8 cellular contexts compared by ENCODE assay signal in genomic region chr17:80101946-80102706, GRCh38. TPM values are rescaled to one million over a fixed set of nuclear protein-coding genes. Genes with fewer than 3 reads are reported as not detected.
DNase-seq lines count a peak whose midpoint lies in the region; ATAC-seq and TF ChIP-seq lines count a peak whose summit lies in the region.

No MANE protein-coding gene starts in this region.

- no peak for TF ChIP-seq POLR2A in upper lobe of left lung (IDR thresholded peaks at IDR 0.05)

- peak overlapping the region; percentile 86 for H3K27ac Mint-ChIP-seq in memory B cell

- peak; percentile 34 for DNase-seq in activated CD4-positive, alpha-beta T cell treated with anti-CD3 and anti-CD28 coated beads for 48 hours
- no peak for DNase-seq in activated CD4-positive, alpha-beta T cell treated with anti-CD3 and anti-CD28 coated beads for 1 hour
- peak; percentile 38 for DNase-seq in HPDE6-E6E7 (ENCODE audit: extremely low spot score)
- DNase-seq in SW480 (ENCODE audit: low spot score), result peak; percentile 19
- DNase-seq in effector memory CD4-positive, alpha-beta T cell, result no peak
- no peak for DNase-seq in memory B cell (ENCODE audit: low spot score in 2 of 2)
- DNase-seq in upper lobe of left lung, result peak in 1 of 2 donors; percentile 34

- no peaks in the 10 kb centered on the region for H3K27me3 ChIP-seq in effector memory CD4-positive, alpha-beta T cell (replicated peaks; ENCODE audit: control insufficient read depth, insufficient read depth, low read length, poor library complexity, severe bottlenecking)
- H3K27me3 ChIP-seq in upper lobe of left lung, result no peaks in the 10 kb centered on the region

- no peak for TF ChIP-seq CTCF in upper lobe of left lung (IDR thresholded peaks at IDR 0.05)

- ATAC-seq in memory B cell (ENCODE audit: low read depth) (peak; percentile 28), upper lobe of left lung (ENCODE audit: low FRiP score in 2 of 2) (peak in 1 of 2 donors; percentile 49), GM18861 (IDR thresholded peaks at IDR 0.05; ENCODE audit: unreplicated experiment) (no peak)

- H3K4me1 ChIP-seq in effector memory CD4-positive, alpha-beta T cell (ENCODE audit: control insufficient read depth, insufficient read depth, low read length, poor library complexity, severe bottlenecking), result peaks cover 19% of the 10 kb centered on the region
- peaks cover 13 to 35% (median 16%) of the 10 kb centered on the region in 4 donors for H3K4me1 ChIP-seq in upper lobe of left lung

- peaks cover 13% of the 10 kb centered on the region for H3K4me1 Mint-ChIP-seq in memory B cell

- 39 to 77% methylated on average over 10 to 22 of the region's 23 CpGs for WGBS in upper lobe of left lung, 2 donors

- H3K27ac ChIP-seq in effector memory CD4-positive, alpha-beta T cell (ENCODE audit: insufficient read depth, low read length, poor library complexity, severe bottlenecking), result peak overlapping the region; percentile 73
- peak overlapping the region; percentile 79 to 95 (median 92) for H3K27ac ChIP-seq in upper lobe of left lung

- peak overlapping the region; percentile 93 for H3K4me3 ChIP-seq in effector memory CD4-positive, alpha-beta T cell (ENCODE audit: insufficient read depth, low read depth, low read length, poor library complexity, severe bottlenecking)
- peak overlapping the region; percentile 90 to 96 (median 93) for H3K4me3 ChIP-seq in upper lobe of left lung

- no peaks in the 10 kb centered on the region for H3K9me3 ChIP-seq in effector memory CD4-positive, alpha-beta T cell (ENCODE audit: control insufficient read depth, low read length)
- H3K9me3 ChIP-seq in upper lobe of left lung, result no peaks in the 10 kb centered on the region

- H3K9me3 Mint-ChIP-seq in memory B cell, result no peaks in the 10 kb centered on the region

- TF ChIP-seq EP300 in upper lobe of left lung (IDR thresholded peaks at IDR 0.05), result no peak

- H3K4me3 Mint-ChIP-seq in memory B cell, result peak overlapping the region; percentile 94

- no peaks in the 10 kb centered on the region for H3K36me3 Mint-ChIP-seq in memory B cell

- H3K36me3 ChIP-seq in effector memory CD4-positive, alpha-beta T cell (ENCODE audit: control insufficient read depth, insufficient read depth, low read length), result no peaks in the 10 kb centered on the region
- no peaks in the 10 kb centered on the region for H3K36me3 ChIP-seq in upper lobe of left lung

- peaks cover 2% of the 10 kb centered on the region for H3K27me3 Mint-ChIP-seq in memory B cell

RNA-seq across cellular contexts. Expression of gene GAA, which starts 0.7 kb away (rescaled TPM):
- total RNA-seq in upper lobe of left lung, result 100 to 1,000 TPM in 5 of 6 donors, 10 to 100 TPM in 1; 54.7 to 178 (median 157) TPM

RNA-seq across cellular contexts. Expression of gene EIF4A3, which starts 44.8 kb away (rescaled TPM):
- total RNA-seq in upper lobe of left lung, result 10 to 100 TPM; 48.2 to 86.2 (median 61.8) TPM

Comparison
In these comparisons a context has a peak if more than half of its experiments do, and no peak if none do; other contexts are left out.
1. DNase-seq: peak in activated CD4-positive, alpha-beta T cell treated with anti-CD3 and anti-CD28 coated beads for 48 hours (single experiment), HPDE6-E6E7 (single experiment) and SW480 (single experiment); none in activated CD4-positive, alpha-beta T cell treated with anti-CD3 and anti-CD28 coated beads for 1 hour (single experiment), effector memory CD4-positive, alpha-beta T cell (0 of 3) and memory B cell (0 of 2).